In the genomic region with DNA sequence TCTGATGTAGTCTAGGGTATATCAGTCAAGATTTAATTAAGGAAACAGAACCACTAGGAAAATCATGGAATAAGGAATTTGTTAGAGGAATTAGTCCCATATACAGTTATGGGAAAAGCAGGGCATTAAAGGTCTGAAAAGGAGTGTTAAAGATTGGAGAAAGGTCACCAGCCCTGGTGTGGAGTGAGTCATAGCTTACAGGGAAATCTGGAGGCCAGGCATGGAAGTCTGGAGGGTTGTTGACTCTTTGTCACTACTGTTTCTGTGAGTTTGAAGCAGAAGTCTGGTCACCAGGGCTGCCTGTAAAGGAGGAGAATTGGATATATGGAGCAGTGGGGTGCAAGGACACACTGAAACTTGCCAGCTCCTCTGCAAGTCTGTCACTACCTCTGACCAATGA, we compare ENCODE assay signal across 12 cellular contexts. TPM values are rescaled to one million over a fixed set of nuclear protein-coding genes. Genes with fewer than 3 reads are reported as not detected.
DNase-seq lines count a peak whose midpoint lies in the region; ATAC-seq, FAIRE-seq and TF ChIP-seq lines count a peak whose summit lies in the region.
"Had no signal": no experiment of that assay in that cellular context is flagged by ENCODE, and none has a peak within 500 bp of the region (broad histone marks: within the 10 kb centered on the region; RNA-seq: fewer than 3 reads in every experiment).

No MANE protein-coding gene starts in this region.

- H3K4me3 ChIP-seq in GM23248 (no peak overlapping the region), K562 (no peak overlapping the region), left lung (no peak overlapping the region)
- H3K4me3 ChIP-seq: cardiac muscle cell had no signal

- no peak for TF ChIP-seq RAD21 in K562 (CRISPR knock-in tag; conservative IDR thresholded peaks at IDR 0.05 in 1 of 2, IDR thresholded peaks at IDR 0.05 in 1 of 2)

- H4K20me1 ChIP-seq in GM23248 (ENCODE audit: insufficient read depth), result 0 out of 2 replicates have a peak, but pooled peaks cover 7% of the 10 kb centered on the region
- H4K20me1 ChIP-seq in K562 (replicated peaks; ENCODE audit: control insufficient read depth, insufficient read depth, low read length), result 0 out of 2 replicates have a peak, but pooled peaks cover 13% of the 10 kb centered on the region

- no peak for FAIRE-seq in K562 (lab: Jason Lieb, UNC)

- H3K36me3 Mint-ChIP-seq in stimulated activated naive B cell treated with anti-CD40 and anti-IgM and Interleukin-4, amounts not matched to agents 10 μg/mL and 1 μg/mL and 100 μg/mL, for 72 hours, result peaks cover 47 to 68% of the 10 kb centered on the region in 2 donors

- peaks cover 3% of the 10 kb centered on the region for H3K9me1 ChIP-seq in K562 (ENCODE audit: control insufficient read depth, insufficient read depth, low read length)

- H3K27me3 ChIP-seq in GM23248 (replicated peaks; ENCODE audit: insufficient read depth), result no peaks in the 10 kb centered on the region
- H3K27me3 ChIP-seq in K562 (ENCODE audit: control insufficient read depth in 2 of 2, insufficient read depth in 2 of 2, low read length in 2 of 2), result no peaks in the 10 kb centered on the region
- H3K27me3 ChIP-seq in left lung, result no peaks in the 10 kb centered on the region
- H3K27me3 ChIP-seq: cardiac muscle cell had no signal

- peaks cover 23% of the 10 kb centered on the region for H3K36me3 ChIP-seq in GM23248 (ENCODE audit: low read depth)
- peaks cover 78% of the 10 kb centered on the region for H3K36me3 ChIP-seq in K562 (ENCODE audit: control insufficient read depth, insufficient read depth, low read length)
- H3K36me3 ChIP-seq in left lung, result peaks cover 5 to 69% of the 10 kb centered on the region in 2 donors

- no peak overlapping the region for H2AFZ ChIP-seq in GM23248
- no peak overlapping the region for H2AFZ ChIP-seq in K562 (ENCODE audit: low read depth, low read length)

- no peak for TF ChIP-seq POLR2A in K562 (conservative IDR thresholded peaks at IDR 0.05)

- H3K79me2 ChIP-seq in GM23248 (ENCODE audit: insufficient read depth) (peaks cover 81% of the 10 kb centered on the region), K562 (ENCODE audit: control insufficient read depth, insufficient read depth, low read length) (peaks cover 48% of the 10 kb centered on the region)

- intact Hi-C loops in K562 (cut with micrococcal nuclease) (no loop called here), left lung (cut with DNase I) (no loop called here)

- POLR2A ChIA-PET in K562 (lab: Yijun Ruan, JAX) (interaction anchor here (1.0 to 1.5 kb wide), 3 partner anchors 10 to 18 kb away, joined by 3 to 4 read pairs (median 3); no protein-coding TSS in a partner anchor), RWPE1 (lab: Yijun Ruan, JAX; ENCODE audit: low non-redundant PET) (no interaction called here)

- BruUV-seq in K562 (replicated peaks; lab: Mats Ljungman, UMichigan), result no TSS peak

- H3K4me3 Mint-ChIP-seq in stimulated activated naive B cell treated with anti-CD40 and anti-IgM and Interleukin-4, amounts not matched to agents 10 μg/mL and 1 μg/mL and 100 μg/mL, for 72 hours, result no peak overlapping the region

- no peaks in the 10 kb centered on the region for H3K9me2 ChIP-seq in GM23248 (ENCODE audit: insufficient read depth)

- DNase-seq in ACHN (peak; percentile 18), GM23248 (peak; percentile 73), K562 (ENCODE audit: extremely low read depth in 1 of 4, low spot score in 3 of 4) (peak in 1 of 4 experiments; percentile 25), left lung (no peak), GM13976 (ENCODE audit: low spot score) (no peak), RWPE1 (ENCODE audit: low spot score) (no peak), C1 segment of cervical spinal cord (lab: John Stamatoyannopoulos, UW) (no peak)
- no peak for DNase-seq in stimulated activated naive B cell treated with anti-CD40 and anti-IgM and Interleukin-4, amounts not matched to agents 10 μg/mL and 1 μg/mL and 100 μg/mL, for 72 hours
- DNase-seq: COR-L47, glutamatergic neuron, NCI-H345 had no signal

- TF ChIP-seq EP300 in K562 (IDR thresholded peaks at IDR 0.05; ENCODE audit: low read length), result no peak

- H3K27ac ChIP-seq in GM23248, result peak overlapping the region; percentile 37
- H3K27ac ChIP-seq in K562 (ENCODE audit: extremely low read depth, low read depth, low read length), result peak overlapping the region; percentile 21; the same call in 1 of the 3 replicates
- no peak overlapping the region for H3K27ac ChIP-seq in left lung
- no peak overlapping the region for H3K27ac ChIP-seq in RWPE1
- H3K27ac ChIP-seq: cardiac muscle cell had no signal

- H3K9me3 ChIP-seq in GM23248 (ENCODE audit: low read depth) (no peaks in the 10 kb centered on the region), K562 (replicated peaks; ENCODE audit: control insufficient read depth, insufficient read depth, low read depth, low read length) (no peaks in the 10 kb centered on the region), left lung (no peaks in the 10 kb centered on the region)

- no peak overlapping the region for H3K4me2 ChIP-seq in GM23248 (ENCODE audit: unreplicated experiment)
- no peak overlapping the region for H3K4me2 ChIP-seq in K562 (ENCODE audit: insufficient read depth, low read length)

- H3K4me1 Mint-ChIP-seq in stimulated activated naive B cell treated with anti-CD40 and anti-IgM and Interleukin-4, amounts not matched to agents 10 μg/mL and 1 μg/mL and 100 μg/mL, for 72 hours, result peaks cover 21 to 32% of the 10 kb centered on the region in 2 donors

- H3K9ac ChIP-seq in GM23248 (no peak overlapping the region), K562 (ENCODE audit: insufficient read depth in 1 of 2, low read depth in 2 of 2, low read length in 2 of 2) (no peak overlapping the region)

- ATAC-seq in K562, result no peak; the same call in 1 of the 3 replicates
- peak; percentile 86 for ATAC-seq in left lung
- ATAC-seq in stimulated activated naive B cell treated with anti-CD40 and anti-IgM and Interleukin-4, amounts not matched to agents 10 μg/mL and 1 μg/mL and 100 μg/mL, for 72 hours (replicated peaks), result no peak

- CTCF ChIA-PET in K562 (lab: Yijun Ruan, JAX; ENCODE audit: low intra/inter-chr PET ratio), result no interaction called here
- CTCF ChIA-PET in RWPE1 (lab: Yijun Ruan, JAX), result interaction anchor here (0.5 to 0.8 kb wide), 3 partner anchors 9 to 831 kb away, joined by 3 to 5 read pairs (median 4); no protein-coding TSS in a partner anchor

- H3K9me3 Mint-ChIP-seq in stimulated activated naive B cell treated with anti-CD40 and anti-IgM and Interleukin-4, amounts not matched to agents 10 μg/mL and 1 μg/mL and 100 μg/mL, for 72 hours, result peaks cover under 1 to 3% of the 10 kb centered on the region in 2 donors

- peaks cover 8% of the 10 kb centered on the region; the same call in 1 of the 2 replicates for H3F3A ChIP-seq in GM23248 (ENCODE audit: insufficient read depth)

- in situ Hi-C loops in ACHN (cut with HindIII; ENCODE audit: low pct_ligation_motif_present, low pct_unique_long_range_greater_than_20kb, low sequenced_read_pairs) (no loop called here), GM23248 (cut with MboI) (no loop called here), K562 (cut with MboI) (no loop called here), GM13976 (cut with MboI; ENCODE audit: low sequenced_read_pairs, unreplicated experiment) (no loop called here)

- no peak overlapping the region for H3K27ac Mint-ChIP-seq in stimulated activated naive B cell treated with anti-CD40 and anti-IgM and Interleukin-4, amounts not matched to agents 10 μg/mL and 1 μg/mL and 100 μg/mL, for 72 hours

- TF ChIP-seq CTCF in K562 (IDR thresholded peaks at IDR 0.05 in 2 of 3, conservative IDR thresholded peaks at IDR 0.05 in 1 of 3; ENCODE audit: insufficient read depth in 2 of 3, low read depth in 1 of 3, low read length in 3 of 3), result no peak
- no peak for TF ChIP-seq CTCF in left lung (IDR thresholded peaks at IDR 0.05)
- TF ChIP-seq CTCF in GM13976 (IDR thresholded peaks at IDR 0.05; ENCODE audit: borderline replicate concordance, control extremely low read depth, extremely low read depth, insufficient read depth, missing control alignments), result no peak
- TF ChIP-seq CTCF in RWPE1 (conservative IDR thresholded peaks at IDR 0.05; ENCODE audit: low read depth), result no peak

- H3K27me3 Mint-ChIP-seq in stimulated activated naive B cell treated with anti-CD40 and anti-IgM and Interleukin-4, amounts not matched to agents 10 μg/mL and 1 μg/mL and 100 μg/mL, for 72 hours, result no peaks in the 10 kb centered on the region

- H3K4me1 ChIP-seq in GM23248 (ENCODE audit: insufficient read depth) (peaks cover 13% of the 10 kb centered on the region), K562 (replicated peaks in 1 of 2; ENCODE audit: control insufficient read depth in 2 of 2, insufficient read depth in 2 of 2, low read length in 2 of 2) (no peaks in the 10 kb centered on the region; a peak in 1 of 5 replicates), left lung (no peaks in the 10 kb centered on the region)

TF ChIP-seq in K562, 482 proteins besides CTCF, POLR2A, EP300 and RAD21 (continues in another document):
- TF ChIP-seq MYNN (IDR thresholded peaks at IDR 0.05) (no peak), MYNN (CRISPR knock-in tag; IDR thresholded peaks at IDR 0.05) (no peak)

RNA-seq across cellular contexts. Expression of gene CDC5L, which starts 28.6 kb away (rescaled TPM):
- total RNA-seq in GM23248 (2014; rRNA removed; shearing (Covaris generic)), result 20.4 and 22.3 TPM in 2 replicates
- polyA plus RNA-seq in GM23248 (2016; fragmentation: Nextera tagmentation; extraction: Ambion mirVana) (15.3 and 15.9 TPM in 2 replicates), K562 (2011; rRNA removed) (21.3 and 31.3 TPM in 2 replicates), K562 (2014; fragmentation: Illumina TruSeq; extraction: Trizol) (29.4 and 33.9 TPM in 2 replicates), K562 (2014; fragmentation: Nextera tagmentation; extraction: Ambion mirVana) (10 to 100 TPM; 23.5 to 30.8 TPM), K562 (2014; rRNA removed) (20.4 and 22.3 TPM in 2 replicates)
- 9.6 and 23.7 TPM in 2 replicates for total RNA-seq in K562 (2011; cell fraction: chromatin; rRNA removed; ENCODE audit: low replicate concordance)
- total RNA-seq in K562 (2011; cell fraction: nucleolus; rRNA removed), result 7.2 and 7.6 TPM in 2 replicates
- total RNA-seq in K562 (2011; cell fraction: nucleoplasm; rRNA removed), result 11.3 and 12.1 TPM in 2 replicates
- total RNA-seq in K562 (2014; rRNA removed) (26.0 and 26.4 TPM in 2 replicates), K562 (2014; rRNA removed; fragmentation: Illumina TruSeq; extraction: Trizol) (42.6 and 51.3 TPM in 2 replicates), K562 (2015; rRNA removed; fragmentation: Illumina TruSeq; extraction: Trizol) (40.5 and 44.2 TPM in 2 replicates), K562 (2021) (28.6 and 29.9 TPM in 2 replicates), left lung (10 to 100 TPM; 16.5 to 17.3 TPM)
- 7.9 and 9.8 TPM in 2 replicates for polyA plus RNA-seq in K562 (2011; cell fraction: cytosol; rRNA removed)
- polyA plus RNA-seq in K562 (2011; cell fraction: nucleus; rRNA removed), result 6.9 and 8.7 TPM in 2 replicates
- 18.2 and 20.2 TPM in 2 replicates for polyA plus RNA-seq in K562 (2012)
- polyA minus RNA-seq in K562 (2011; rRNA and poly(A)+ RNA removed), result 41.8 and 42.8 TPM in 2 replicates
- 14.1 and 17.6 TPM in 2 replicates for polyA minus RNA-seq in K562 (2011; cell fraction: cytosol; rRNA and poly(A)+ RNA removed)
- polyA minus RNA-seq in K562 (2011; cell fraction: nucleus; rRNA and poly(A)+ RNA removed), result 11.4 and 22.5 TPM in 2 replicates

Comparison
In these comparisons a context has a peak if more than half of its experiments do, and no peak if none do; other contexts are left out.
1. DNase-seq: peak in ACHN (single experiment) and GM23248 (single experiment); none in left lung (0 of 2), GM13976 (single experiment), RWPE1 (single experiment), C1 segment of cervical spinal cord (0 of 14) and stimulated activated naive B cell treated with anti-CD40 and anti-IgM and Interleukin-4, amounts not matched to agents 10 μg/mL and 1 μg/mL and 100 μg/mL, for 72 hours (single experiment).
2. H3K27ac ChIP-seq: peak in GM23248 (single experiment) and K562 (single experiment); none in left lung (0 of 2) and RWPE1 (single experiment).